4 cellular contexts compared by ENCODE assay signal in genomic region chr17:5435781-5436315, GRCh38. TPM values are rescaled to one million over a fixed set of nuclear protein-coding genes. Genes with fewer than 3 reads are reported as not detected.
DNase-seq lines count a peak whose midpoint lies in the region; ATAC-seq and TF ChIP-seq lines count a peak whose summit lies in the region.
"Not testable (repeated sequence)": the region's sequence is repeated elsewhere in the genome, so short reads cannot be mapped to it uniquely, and the experiment has no call there.

No MANE protein-coding gene starts in this region.

- TF ChIP-seq CTCF in Loucy (conservative IDR thresholded peaks at IDR 0.05; ENCODE audit: low read length); epithelial cell of esophagus (IDR thresholded peaks at IDR 0.05; ENCODE audit: insufficient read depth, low read depth, low read length, missing control alignments): not testable (repeated sequence)

- not testable (repeated sequence) for H3K27me3 Mint-ChIP-seq in activated CD8-positive, alpha-beta memory T cell treated with anti-CD3 and anti-CD28 coated beads, Interleukin-2, amount 10 ng/mL, durations not matched to agents 7 days and 5 days; stimulated activated naive CD8-positive, alpha-beta T cell treated with anti-CD3 and anti-CD28 coated beads, Interleukin-15, amount 100 ng/mL, for 72 hours

- peaks cover 49% of the 10 kb centered on the region for H3K4me1 Mint-ChIP-seq in activated CD8-positive, alpha-beta memory T cell treated with anti-CD3 and anti-CD28 coated beads, Interleukin-2, amount 10 ng/mL, durations not matched to agents 7 days and 5 days
- peaks cover 51% of the 10 kb centered on the region for H3K4me1 Mint-ChIP-seq in stimulated activated naive CD8-positive, alpha-beta T cell treated with anti-CD3 and anti-CD28 coated beads, Interleukin-15, amount 100 ng/mL, for 72 hours

- H3K36me3 ChIP-seq in Loucy (ENCODE audit: insufficient read depth, low read length): peaks cover 44% of the 10 kb centered on the region; the same call in 1 of the 2 replicates

- H3K4me3 Mint-ChIP-seq in activated CD8-positive, alpha-beta memory T cell treated with anti-CD3 and anti-CD28 coated beads, Interleukin-2, amount 10 ng/mL, durations not matched to agents 7 days and 5 days: not testable (repeated sequence)
- peak overlapping the region; percentile 54 to 67 for H3K4me3 Mint-ChIP-seq in stimulated activated naive CD8-positive, alpha-beta T cell treated with anti-CD3 and anti-CD28 coated beads, Interleukin-15, amount 100 ng/mL, for 72 hours

- not testable (repeated sequence) for DNase-seq in activated CD8-positive, alpha-beta memory T cell treated with anti-CD3 and anti-CD28 coated beads, Interleukin-2, amount 10 ng/mL, durations not matched to agents 7 days and 5 days; stimulated activated naive CD8-positive, alpha-beta T cell treated with anti-CD3 and anti-CD28 coated beads, Interleukin-15, amount 100 ng/mL, for 72 hours
- peak; percentile 42 for DNase-seq in epithelial cell of esophagus (ENCODE audit: low read depth)

- peak overlapping the region; percentile 45 for H3K27ac Mint-ChIP-seq in activated CD8-positive, alpha-beta memory T cell treated with anti-CD3 and anti-CD28 coated beads, Interleukin-2, amount 10 ng/mL, durations not matched to agents 7 days and 5 days
- H3K27ac Mint-ChIP-seq in stimulated activated naive CD8-positive, alpha-beta T cell treated with anti-CD3 and anti-CD28 coated beads, Interleukin-15, amount 100 ng/mL, for 72 hours: peak overlapping the region in 1 of 2 donors; percentile 19

- not testable (repeated sequence) for H3F3A ChIP-seq in Loucy (ENCODE audit: low read depth)

- not testable (repeated sequence) for H3K9ac ChIP-seq in Loucy (ENCODE audit: low read depth, low read length, poor library complexity, severe bottlenecking)

- H3K36me3 Mint-ChIP-seq in activated CD8-positive, alpha-beta memory T cell treated with anti-CD3 and anti-CD28 coated beads, Interleukin-2, amount 10 ng/mL, durations not matched to agents 7 days and 5 days: peaks cover 48% of the 10 kb centered on the region

- not testable (repeated sequence) for H3K9me3 Mint-ChIP-seq in activated CD8-positive, alpha-beta memory T cell treated with anti-CD3 and anti-CD28 coated beads, Interleukin-2, amount 10 ng/mL, durations not matched to agents 7 days and 5 days (ENCODE audit: low read depth); stimulated activated naive CD8-positive, alpha-beta T cell treated with anti-CD3 and anti-CD28 coated beads, Interleukin-15, amount 100 ng/mL, for 72 hours

- H3K4me2 ChIP-seq in Loucy (ENCODE audit: low read depth, low read length, poor library complexity, severe bottlenecking): peak overlapping the region; percentile 97

- H3K9me3 ChIP-seq in Loucy (ENCODE audit: insufficient read depth, low read depth, low read length): not testable (repeated sequence)

- H2AFZ ChIP-seq in Loucy (ENCODE audit: low read length): not testable (repeated sequence)

- not testable (repeated sequence) for ATAC-seq in activated CD8-positive, alpha-beta memory T cell treated with anti-CD3 and anti-CD28 coated beads, Interleukin-2, amount 10 ng/mL, durations not matched to agents 7 days and 5 days; stimulated activated naive CD8-positive, alpha-beta T cell treated with anti-CD3 and anti-CD28 coated beads, Interleukin-15, amount 100 ng/mL, for 72 hours

- peak overlapping the region; percentile 90 for H3K4me3 ChIP-seq in Loucy (ENCODE audit: low read length, poor library complexity, severe bottlenecking)
- H3K4me3 ChIP-seq in epithelial cell of esophagus (ENCODE audit: low read length): not testable (repeated sequence)

- H3K4me1 ChIP-seq in Loucy (ENCODE audit: insufficient read depth, low read length, poor library complexity, severe bottlenecking): peaks cover 32% of the 10 kb centered on the region

- not testable (repeated sequence) for H3K9me2 ChIP-seq in Loucy (replicated peaks; ENCODE audit: low read depth, low read length)

- H3K79me2 ChIP-seq in Loucy (ENCODE audit: insufficient read depth, low read length): peaks cover 53% of the 10 kb centered on the region

- H3K27me3 ChIP-seq in Loucy (ENCODE audit: insufficient read depth, low read length, poor library complexity, severe bottlenecking): not testable (repeated sequence)

- CTCF ChIA-PET in activated CD8-positive, alpha-beta memory T cell treated with anti-CD3 and anti-CD28 coated beads, Interleukin-2, amount 10 ng/mL, durations not matched to agents 7 days and 5 days (lab: Charles Lee): interaction anchor here (1.7 kb wide), 1 partner anchor 33 kb away, joined by 4 read pairs; the partner anchor contains the start of gene DHX33

- H4K20me1 ChIP-seq in Loucy (ENCODE audit: insufficient read depth, low read length, poor library complexity, severe bottlenecking): peaks cover 41% of the 10 kb centered on the region

RNA-seq across cellular contexts. Expression of gene C1QBP, which starts 3.1 kb away (rescaled TPM):
- total RNA-seq in activated CD8-positive, alpha-beta memory T cell treated with anti-CD3 and anti-CD28 coated beads, Interleukin-2, amount 10 ng/mL, durations not matched to agents 7 days and 5 days: 100 to 1,000 TPM; 166 to 240 TPM

RNA-seq across cellular contexts. Expression of gene RPAIN, which starts 15.9 kb away (rescaled TPM):
- 10 to 100 TPM; 50.7 to 55.5 TPM for total RNA-seq in activated CD8-positive, alpha-beta memory T cell treated with anti-CD3 and anti-CD28 coated beads, Interleukin-2, amount 10 ng/mL, durations not matched to agents 7 days and 5 days

RNA-seq across cellular contexts. Expression of gene NUP88, which starts 16.4 kb away (rescaled TPM):
- total RNA-seq in activated CD8-positive, alpha-beta memory T cell treated with anti-CD3 and anti-CD28 coated beads, Interleukin-2, amount 10 ng/mL, durations not matched to agents 7 days and 5 days: 100 to 1,000 TPM; 117 to 123 TPM

RNA-seq across cellular contexts. Expression of gene DHX33, which starts 32.9 kb away (rescaled TPM):
- 10 to 100 TPM; 21.9 to 29.4 TPM for total RNA-seq in activated CD8-positive, alpha-beta memory T cell treated with anti-CD3 and anti-CD28 coated beads, Interleukin-2, amount 10 ng/mL, durations not matched to agents 7 days and 5 days

RNA-seq across cellular contexts. Expression of gene DERL2, which starts 50.1 kb away (rescaled TPM):
- 10 to 100 TPM; 52.5 to 79.0 TPM for total RNA-seq in activated CD8-positive, alpha-beta memory T cell treated with anti-CD3 and anti-CD28 coated beads, Interleukin-2, amount 10 ng/mL, durations not matched to agents 7 days and 5 days
